In the genomic region with DNA sequence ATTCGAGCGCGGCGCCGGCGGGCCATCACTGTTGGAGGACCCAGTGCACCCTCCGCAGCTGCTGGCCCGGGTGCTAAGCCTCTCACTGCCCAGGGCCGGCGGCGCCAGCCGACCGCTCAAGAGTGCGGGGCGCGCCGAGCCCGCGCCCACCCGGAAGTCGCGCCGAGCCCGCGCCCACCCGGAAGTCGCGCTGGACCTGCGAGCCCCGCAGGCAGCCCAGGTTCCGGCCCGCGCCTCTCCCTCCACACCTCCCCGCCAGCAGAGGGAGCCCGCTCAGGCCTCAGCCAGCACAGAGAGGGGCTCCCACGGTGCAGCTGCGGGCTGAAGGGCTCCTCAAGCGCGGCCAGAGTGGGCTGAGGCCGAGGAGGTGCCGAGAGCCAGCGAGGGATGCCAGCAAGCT, we compare ENCODE assay signal across 8 cellular contexts.
DNase-seq lines count a peak whose midpoint lies in the region; ATAC-seq and TF ChIP-seq lines count a peak whose summit lies in the region.
"Not testable (repeated sequence)": the region's sequence is repeated elsewhere in the genome, so short reads cannot be mapped to it uniquely, and the experiment has no call there.

No MANE protein-coding gene starts in this region.

- not testable (repeated sequence) for H3K4me1 Mint-ChIP-seq in activated B cell treated with CpG ODN at 0.5 μM for 24 hours; activated naive CD8-positive, alpha-beta T cell treated with anti-CD3 and anti-CD28 coated beads, Interleukin-2, amount 10 ng/mL, durations not matched to agents 7 days and 5 days; naive thymus-derived CD4-positive, alpha-beta T cell

- ATAC-seq in GM19397 (IDR thresholded peaks at IDR 0.05; ENCODE audit: unreplicated experiment), result peak; percentile 58
- ATAC-seq in activated B cell treated with CpG ODN at 0.5 μM for 24 hours (ENCODE audit: low read depth); activated naive CD8-positive, alpha-beta T cell treated with anti-CD3 and anti-CD28 coated beads, Interleukin-2, amount 10 ng/mL, durations not matched to agents 7 days and 5 days (ENCODE audit: low read depth); naive thymus-derived CD4-positive, alpha-beta T cell: not testable (repeated sequence)

- H3K36me3 Mint-ChIP-seq in activated B cell treated with CpG ODN at 0.5 μM for 24 hours (ENCODE audit: low read depth); activated naive CD8-positive, alpha-beta T cell treated with anti-CD3 and anti-CD28 coated beads, Interleukin-2, amount 10 ng/mL, durations not matched to agents 7 days and 5 days; naive thymus-derived CD4-positive, alpha-beta T cell: not testable (repeated sequence)

- not testable (repeated sequence) for H3K27ac Mint-ChIP-seq in activated B cell treated with CpG ODN at 0.5 μM for 24 hours; activated naive CD8-positive, alpha-beta T cell treated with anti-CD3 and anti-CD28 coated beads, Interleukin-2, amount 10 ng/mL, durations not matched to agents 7 days and 5 days; naive thymus-derived CD4-positive, alpha-beta T cell

- not testable (repeated sequence) for H3K4me3 Mint-ChIP-seq in activated B cell treated with CpG ODN at 0.5 μM for 24 hours; activated naive CD8-positive, alpha-beta T cell treated with anti-CD3 and anti-CD28 coated beads, Interleukin-2, amount 10 ng/mL, durations not matched to agents 7 days and 5 days; naive thymus-derived CD4-positive, alpha-beta T cell

- not testable (repeated sequence) for H3K9me3 Mint-ChIP-seq in activated B cell treated with CpG ODN at 0.5 μM for 24 hours; activated naive CD8-positive, alpha-beta T cell treated with anti-CD3 and anti-CD28 coated beads, Interleukin-2, amount 10 ng/mL, durations not matched to agents 7 days and 5 days; naive thymus-derived CD4-positive, alpha-beta T cell

- not testable (repeated sequence) for H3K4me1 ChIP-seq in cardiac muscle cell (ENCODE audit: low read depth); naive thymus-derived CD4-positive, alpha-beta T cell (ENCODE audit: control insufficient read depth in 2 of 2, insufficient read depth in 2 of 2, low read length in 2 of 2)

- not testable (repeated sequence) for H3K4me3 ChIP-seq in cardiac muscle cell; naive thymus-derived CD4-positive, alpha-beta T cell (ENCODE audit: low read length)

- CTCF ChIA-PET in activated B cell treated with CpG ODN at 0.5 μM for 24 hours (lab: Charles Lee); naive thymus-derived CD4-positive, alpha-beta T cell (lab: Charles Lee): not testable (repeated sequence)

- H3K27me3 Mint-ChIP-seq in activated B cell treated with CpG ODN at 0.5 μM for 24 hours; activated naive CD8-positive, alpha-beta T cell treated with anti-CD3 and anti-CD28 coated beads, Interleukin-2, amount 10 ng/mL, durations not matched to agents 7 days and 5 days; naive thymus-derived CD4-positive, alpha-beta T cell: not testable (repeated sequence)

- TF ChIP-seq CTCF in activated B cell treated with CpG ODN at 0.5 μM for 24 hours (IDR thresholded peaks at IDR 0.05), result not testable (repeated sequence)
- peak; percentile 5 for TF ChIP-seq CTCF in cardiac muscle cell (IDR thresholded peaks at IDR 0.05; ENCODE audit: low read depth, low read length)

- not testable (repeated sequence) for H3K27me3 ChIP-seq in cardiac muscle cell; naive thymus-derived CD4-positive, alpha-beta T cell (ENCODE audit: control insufficient read depth in 2 of 2, insufficient read depth in 2 of 2, low read length in 2 of 2)

- POLR2A ChIA-PET in activated B cell treated with CpG ODN at 0.5 μM for 24 hours (lab: Charles Lee); activated naive CD8-positive, alpha-beta T cell treated with anti-CD3 and anti-CD28 coated beads, Interleukin-2, amount 10 ng/mL, durations not matched to agents 7 days and 5 days (lab: Charles Lee); naive thymus-derived CD4-positive, alpha-beta T cell (lab: Charles Lee): not testable (repeated sequence)

- H3K9me3 ChIP-seq in cardiac muscle cell (ENCODE audit: low read depth); naive thymus-derived CD4-positive, alpha-beta T cell (ENCODE audit: control insufficient read depth in 2 of 3, low read length in 3 of 3): not testable (repeated sequence)

- H3K36me3 ChIP-seq in cardiac muscle cell; naive thymus-derived CD4-positive, alpha-beta T cell (ENCODE audit: control insufficient read depth in 2 of 3, insufficient read depth in 3 of 3, low read length in 3 of 3): not testable (repeated sequence)

- H3K27ac ChIP-seq in cardiac muscle cell; naive thymus-derived CD4-positive, alpha-beta T cell (ENCODE audit: low read depth, low read length): not testable (repeated sequence)

- DNase-seq in activated B cell treated with CpG ODN at 0.5 μM for 24 hours, result peak; percentile 17
- DNase-seq in activated T-cell treated with anti-CD3 and anti-CD28 coated beads for 4 hours, result peak; percentile 1
- peak; percentile 46 for DNase-seq in activated naive CD8-positive, alpha-beta T cell treated with anti-CD3 and anti-CD28 coated beads, Interleukin-2, amount 10 ng/mL, durations not matched to agents 7 days and 5 days
- not testable (repeated sequence) for DNase-seq in cardiac muscle cell (ENCODE audit: low read depth in 1 of 2, low spot score in 1 of 2)
- peak in 7 of 9 donors; percentile 13 to 61 (median 17) for DNase-seq in naive thymus-derived CD4-positive, alpha-beta T cell
- DNase-seq in stimulated activated CD4-positive, alpha-beta T cell treated with anti-CD3 and anti-CD28 coated beads, Interleukin-12 subunit alpha, Interleukin-12 subunit beta, amount 100 ng/mL, for 4 hours, result peak; percentile 35
- DNase-seq in stimulated activated CD8-positive, alpha-beta memory T cell treated with anti-CD3 and anti-CD28 coated beads, Interleukin-7, amount 100 ng/mL, for 1 hour (ENCODE audit: low read depth in 2 of 2), result peak; percentile 1 to 28

- intact Hi-C loops in activated B cell treated with CpG ODN at 0.5 μM for 24 hours (cut with micrococcal nuclease); naive thymus-derived CD4-positive, alpha-beta T cell (cut with micrococcal nuclease): not testable (repeated sequence)
